In the genomic region with DNA sequence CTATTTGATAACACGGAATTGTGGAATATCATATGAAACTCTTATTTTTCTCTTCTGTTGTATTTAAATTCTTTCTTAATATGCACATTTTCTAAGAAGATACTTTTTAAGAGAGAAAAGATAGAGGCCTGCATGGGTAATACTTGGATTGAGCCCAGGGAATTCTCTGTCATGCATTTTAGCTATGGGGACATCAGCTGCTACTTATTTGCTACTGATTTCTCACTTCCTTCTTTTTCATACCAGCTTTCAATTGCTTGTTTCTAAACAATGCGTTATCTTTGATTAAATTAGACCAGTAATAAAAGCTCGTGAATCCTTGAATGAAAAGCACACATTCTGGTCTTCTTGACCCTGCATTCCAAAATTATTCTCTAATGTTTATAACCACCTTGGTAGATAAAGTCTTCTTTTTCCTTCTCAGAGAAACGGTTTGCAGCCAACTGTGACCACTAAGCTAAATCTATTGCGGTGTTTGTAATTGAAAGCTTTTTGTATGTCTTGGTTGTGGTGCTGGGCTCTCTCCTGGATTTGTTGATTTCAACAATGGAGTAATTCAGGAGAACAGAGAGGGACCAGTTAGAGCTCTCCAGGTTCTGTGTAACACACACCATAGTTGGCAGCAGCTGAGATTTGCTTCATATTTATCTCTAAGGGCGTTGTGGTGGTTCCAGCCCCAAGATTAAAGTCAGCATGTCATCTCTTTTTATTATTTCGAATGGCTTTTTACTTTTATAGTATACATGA, we compare ENCODE assay signal across 14 cellular contexts.
DNase-seq lines count a peak whose midpoint lies in the region; ATAC-seq and TF ChIP-seq lines count a peak whose summit lies in the region.
"Had no signal": no experiment of that assay in that cellular context is flagged by ENCODE, and none has a peak within 500 bp of the region (broad histone marks: within the 10 kb centered on the region; RNA-seq: fewer than 3 reads in every experiment).

No MANE protein-coding gene starts in this region.

- CTCF ChIA-PET in PC-3 (lab: Charles Lee): no interaction called here

- peak; percentile 74 for DNase-seq in COLO829 (ENCODE audit: low spot score)
- DNase-seq in H4 (ENCODE audit: low spot score): peak; percentile 75
- peak; percentile 17 for DNase-seq in RPMI8226
- DNase-seq in GM13977 (ENCODE audit: low spot score): no peak
- DNase-seq in NCI-H526 (lab: John Stamatoyannopoulos, UW): no peak
- no peak for DNase-seq in activated effector memory CD4-positive, alpha-beta T cell treated with Interleukin-2 at 50 U/mL for 16 hours
- DNase-seq in PC-3: no peak
- DNase-seq: activated CD8-positive, alpha-beta T cell treated with anti-CD3 and anti-CD28 coated beads for 36 hours; activated gamma-delta T cell; BE2C; stimulated activated CD4-positive, alpha-beta T cell treated with anti-CD3 and anti-CD28 coated beads, Interleukin-4, amount 100 ng/mL, for 24 hours; stimulated activated naive CD4-positive, alpha-beta T cell; T-helper 17 cell had no signal

- POLR2A ChIA-PET in PC-3 (lab: Charles Lee; ENCODE audit: unreplicated experiment): no interaction called here

- no TSS peak for BruUV-seq in PC-3 (replicated peaks; lab: Mats Ljungman, UMichigan)

- ATAC-seq in PC-3: no peak
- ATAC-seq: activated CD8-positive, alpha-beta T cell treated with anti-CD3 and anti-CD28 coated beads for 36 hours; T-helper 17 cell had no signal

- H4K20me1 ChIP-seq in PC-3 (ENCODE audit: low read length): no peaks in the 10 kb centered on the region

- H3K4me3 ChIP-seq in PC-3 (ENCODE audit: low read length): no peak overlapping the region

- no peak overlapping the region for H3K4me2 ChIP-seq in PC-3 (ENCODE audit: low read length)

- no peaks in the 10 kb centered on the region for H3K36me3 ChIP-seq in PC-3 (ENCODE audit: low read depth, low read length)
- H3K36me3 ChIP-seq: BE2C had no signal

- H3K27me3 ChIP-seq in layer of hippocampus (ENCODE audit: control insufficient read depth, insufficient read depth, low read length) (no peaks in the 10 kb centered on the region), PC-3 (ENCODE audit: low read length) (no peaks in the 10 kb centered on the region)
- H3K27me3 ChIP-seq: BE2C had no signal

- TF ChIP-seq CTCF in GM13977 (IDR thresholded peaks at IDR 0.05; ENCODE audit: extremely low read depth, insufficient read depth, missing control alignments) (no peak), PC-3 (conservative IDR thresholded peaks at IDR 0.05; ENCODE audit: low read depth, low read length) (no peak)

- no peaks in the 10 kb centered on the region for H3K9me3 ChIP-seq in PC-3 (ENCODE audit: low read length)
- H3K9me3 ChIP-seq: BE2C had no signal

- H2AFZ ChIP-seq in PC-3 (ENCODE audit: low read length): no peak overlapping the region

- no peaks in the 10 kb centered on the region for H3F3A ChIP-seq in PC-3 (ENCODE audit: low read length, unreplicated experiment)

- no peaks in the 10 kb centered on the region for H3K4me1 ChIP-seq in PC-3 (ENCODE audit: insufficient read depth, low read length)
- H3K4me1 ChIP-seq: BE2C had no signal

- intact Hi-C loops in PC-3 (cut with micrococcal nuclease): loop anchor here (5.0 to 10.0 kb wide), 3 partner anchors 148 to 431 kb away; no protein-coding TSS in a partner anchor

- in situ Hi-C loops in GM13977 (cut with MboI; ENCODE audit: low pct_unique_long_range_greater_than_20kb, low sequenced_read_pairs, unreplicated experiment): no loop called here

- H3K9ac ChIP-seq in PC-3 (ENCODE audit: low read length): no peak overlapping the region

- H3K9me2 ChIP-seq in PC-3 (replicated peaks; ENCODE audit: low read length): no peaks in the 10 kb centered on the region

- peak overlapping the region; percentile 82 for H3K27ac ChIP-seq in layer of hippocampus (ENCODE audit: low read depth, low read length)
- no peak overlapping the region for H3K27ac ChIP-seq in PC-3 (ENCODE audit: low read length)

- no peaks in the 10 kb centered on the region for H3K79me2 ChIP-seq in PC-3 (ENCODE audit: low read length)

Comparison
In these comparisons a context has a peak if more than half of its experiments do, and no peak if none do; other contexts are left out.
1. DNase-seq: peak in COLO829 (single experiment), H4 (single experiment) and RPMI8226 (single experiment); none in GM13977 (single experiment), NCI-H526 (0 of 2), activated effector memory CD4-positive, alpha-beta T cell treated with Interleukin-2 at 50 U/mL for 16 hours (single experiment) and PC-3 (single experiment).